28 cellular contexts compared by ENCODE assay signal in the genomic region with DNA sequence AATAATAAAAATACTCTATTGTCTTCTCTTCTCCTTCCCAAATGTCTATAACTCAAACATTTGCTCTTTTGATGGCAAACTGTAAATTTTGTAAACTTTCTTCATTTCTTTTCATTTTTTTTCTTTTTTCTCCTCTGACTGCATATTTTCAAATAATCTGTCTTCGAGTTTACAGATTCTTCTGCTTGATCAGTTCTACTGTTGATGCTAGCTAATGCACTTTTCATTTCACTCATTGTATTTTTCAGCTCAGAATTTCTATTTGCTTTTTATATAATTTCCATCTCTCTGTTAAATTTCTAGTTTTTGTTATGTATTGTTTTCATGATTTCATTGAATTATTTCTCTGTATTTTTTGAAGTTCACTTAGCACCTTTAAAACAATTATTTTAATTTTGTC.
"Had no signal": no experiment of that assay in that cellular context is flagged by ENCODE, and none has a peak within 500 bp of the region (broad histone marks: within the 10 kb centered on the region; RNA-seq: fewer than 3 reads in every experiment).

No MANE protein-coding gene starts in this region.

- H3K27ac ChIP-seq: body of pancreas, brain microvascular endothelial cell, breast epithelium, VCaP had no signal

- ATAC-seq: activated CD8-positive, alpha-beta memory T cell treated with anti-CD3 and anti-CD28 coated beads, Interleukin-2, amount 10 ng/mL, durations not matched to agents 7 days and 5 days; activated CD8-positive, alpha-beta T cell treated with anti-CD3 and anti-CD28 coated beads, Interleukin-2, amount 10 ng/mL, durations not matched to agents 7 days and 5 days; activated naive CD8-positive, alpha-beta T cell treated with anti-CD3 and anti-CD28 coated beads, Interleukin-2, amount 50 U/mL, for 24 hours; body of pancreas; T-helper 17 cell had no signal

- FAIRE-seq: TTC549 had no signal

- H3K4me1 ChIP-seq: body of pancreas, breast epithelium had no signal

- H3K4me3 ChIP-seq: body of pancreas, breast epithelium had no signal

- DNase-seq: activated B cell treated with CpG ODN at 0.5 μM for 24 hours; activated CD4-positive, alpha-beta memory T cell treated with anti-CD3 and anti-CD28 coated beads, Interleukin-2, amount 10 ng/mL, durations not matched to agents 7 days and 5 days; activated CD4-positive, alpha-beta T cell treated with anti-CD3 and anti-CD28 coated beads for 4 hours; activated CD4-positive, alpha-beta T cell treated with anti-CD3 and anti-CD28 coated beads, Interleukin-2, amount 10 ng/mL, durations not matched to agents 7 days and 5 days; activated CD4-positive, alpha-beta T cell treated with anti-CD3 and anti-CD28 coated beads, Interleukin-2, amount 50 U/mL, for 48 hours; activated CD4-positive, CD25-positive, alpha-beta regulatory T cell treated with anti-CD3 and anti-CD28 coated beads, Interleukin-2, amount 50 U/mL, for 72 hours; activated CD8-positive, alpha-beta memory T cell treated with anti-CD3 and anti-CD28 coated beads for 24 hours; activated CD8-positive, alpha-beta memory T cell treated with anti-CD3 and anti-CD28 coated beads, Interleukin-2, amount 10 ng/mL, durations not matched to agents 7 days and 5 days; activated CD8-positive, alpha-beta memory T cell treated with anti-CD3 and anti-CD28 coated beads, Interleukin-2, amount 50 U/mL, for 48 hours; activated CD8-positive, alpha-beta T cell treated with anti-CD3 and anti-CD28 coated beads, Interleukin-2, amount 10 ng/mL, durations not matched to agents 7 days and 5 days; activated effector memory CD4-positive, alpha-beta T cell treated with Interleukin-2 at 50 U/mL for 16 hours; activated gamma-delta T cell; activated naive CD4-positive, alpha-beta T cell treated with anti-CD3 and anti-CD28 coated beads, Interleukin-2, amount 10 ng/mL, durations not matched to agents 7 days and 5 days; activated naive CD4-positive, alpha-beta T cell treated with Interleukin-2 at 50 U/mL for 16 hours; activated naive CD8-positive, alpha-beta T cell treated with anti-CD3 and anti-CD28 coated beads, Interleukin-2, amount 10 ng/mL, durations not matched to agents 7 days and 5 days; activated naive CD8-positive, alpha-beta T cell treated with anti-CD3 and anti-CD28 coated beads, Interleukin-2, amount 50 U/mL, for 24 hours; activated T-cell treated with anti-CD3 and anti-CD28 coated beads, Interleukin-2, amount 50 U/mL, for 24 hours; activated T-cell treated with anti-CD3 and anti-CD28 coated beads, Interleukin-2, amount 50 U/mL, for 48 hours; amniotic stem cell; aorta; body of pancreas; brain microvascular endothelial cell; central memory CD4-positive, alpha-beta T cell; T-helper 17 cell; T1000 had no signal

- H3K36me3 ChIP-seq: brain microvascular endothelial cell, breast epithelium had no signal

- H3K27me3 ChIP-seq: body of pancreas, brain microvascular endothelial cell, breast epithelium had no signal
